ENCODE assay signal across 1 cellular context in genomic region chr5:126354012-126354856, GRCh38.
TF ChIP-seq lines count a peak whose summit lies in the region.

No MANE protein-coding gene starts in this region.

TF ChIP-seq in WTC11, 78 proteins besides CTCF, POLR2A, EP300 and RAD21 (continued from another document):
- no peak for TF ChIP-seq USF2 (CRISPR knock-in tag; IDR thresholded peaks at IDR 0.05)
- TF ChIP-seq FOXK1 (CRISPR knock-in tag; IDR thresholded peaks at IDR 0.05), result no peak
